ENCODE assay signal across 13 cellular contexts in genomic region chr17:36609498-36609862, GRCh38. TPM values are rescaled to one million over a fixed set of nuclear protein-coding genes. Genes with fewer than 3 reads are reported as not detected.
A peak's percentile ranks its signal among the peaks of the same experiment; 100 is the strongest.
DNase-seq lines count a peak whose midpoint lies in the region; ATAC-seq and TF ChIP-seq lines count a peak whose summit lies in the region.
"Had no signal": no experiment of that assay in that cellular context is flagged by ENCODE, and none has a peak within 500 bp of the region (broad histone marks: within the 10 kb centered on the region; RNA-seq: fewer than 3 reads in every experiment).

No MANE protein-coding gene starts in this region.

- H3K4me3 ChIP-seq in Loucy (ENCODE audit: low read length, poor library complexity, severe bottlenecking), result no peak overlapping the region
- no peak overlapping the region for H3K4me3 ChIP-seq in endodermal cell (ENCODE audit: low read length)
- H3K4me3 ChIP-seq: GM12878, SJCRH30 had no signal

- H3K27ac Mint-ChIP-seq in endodermal cell, result no peak overlapping the region
- no peak overlapping the region for H3K27ac Mint-ChIP-seq in activated CD8-positive, alpha-beta T cell treated with anti-CD3 and anti-CD28 coated beads for 36 hours
- H3K27ac Mint-ChIP-seq: T-helper 1 cell treated with Interleukin-12 subunit alpha and Interleukin-12 subunit beta and Interleukin-4 antibody, amounts not matched to agents 30 μg/mL and 1 μg/mL, for 36 hours had no signal

- H3F3A ChIP-seq in Loucy (ENCODE audit: low read depth), result no peaks in the 10 kb centered on the region

- H3K27me3 Mint-ChIP-seq in endodermal cell (ENCODE audit: insufficient read depth), result peaks cover 11% of the 10 kb centered on the region
- no peaks in the 10 kb centered on the region for H3K27me3 Mint-ChIP-seq in activated CD8-positive, alpha-beta T cell treated with anti-CD3 and anti-CD28 coated beads for 36 hours

- 81 to 90% methylated on average over 4 to 7 of the region's 7 CpGs for WGBS in endodermal cell (ENCODE audit: insufficient coverage in 1 of 2, insufficient read length in 1 of 2), 2 experiments

- H3K36me3 ChIP-seq in Loucy (ENCODE audit: insufficient read depth, low read length) (no peaks in the 10 kb centered on the region), endodermal cell (ENCODE audit: control insufficient read depth, insufficient read depth, low read length) (no peaks in the 10 kb centered on the region)
- H3K36me3 ChIP-seq: SJCRH30 had no signal

- no peak for ATAC-seq in activated CD8-positive, alpha-beta T cell treated with anti-CD3 and anti-CD28 coated beads for 36 hours
- no peak for ATAC-seq in SK-N-SH treated with all-trans-retinoic acid at 6 μM for 48 hours

- H3K79me2 ChIP-seq in Loucy (ENCODE audit: insufficient read depth, low read length), result peaks cover 7% of the 10 kb centered on the region; the same call in 1 of the 2 replicates

- POLR2A ChIA-PET in activated CD8-positive, alpha-beta T cell treated with anti-CD3 and anti-CD28 coated beads for 36 hours (lab: Charles Lee), result no interaction called here

- peaks cover 30% of the 10 kb centered on the region for H3K36me3 Mint-ChIP-seq in endodermal cell (ENCODE audit: low read depth)
- H3K36me3 Mint-ChIP-seq in activated CD8-positive, alpha-beta T cell treated with anti-CD3 and anti-CD28 coated beads for 36 hours (ENCODE audit: low read depth), result peaks cover 32% of the 10 kb centered on the region

- peaks cover 39% of the 10 kb centered on the region for H3K4me1 Mint-ChIP-seq in endodermal cell
- H3K4me1 Mint-ChIP-seq in activated CD8-positive, alpha-beta T cell treated with anti-CD3 and anti-CD28 coated beads for 36 hours (ENCODE audit: low read depth), result peaks cover 25% of the 10 kb centered on the region

- TF ChIP-seq CTCF in 22Rv1 (IDR thresholded peaks at IDR 0.05) (peak; percentile 18; the same call in 1 of the 2 replicates), GM12873 (IDR thresholded peaks at IDR 0.05; ENCODE audit: insufficient read depth, low read depth, low read length, missing control alignments) (peak; percentile 1), Loucy (conservative IDR thresholded peaks at IDR 0.05; ENCODE audit: low read length) (peak; percentile 28), endodermal cell (conservative IDR thresholded peaks at IDR 0.05) (peak; percentile 43)
- no peak for TF ChIP-seq CTCF in activated CD8-positive, alpha-beta T cell treated with anti-CD3 and anti-CD28 coated beads for 36 hours (IDR thresholded peaks at IDR 0.05)

- H3K9me2 ChIP-seq in Loucy (replicated peaks; ENCODE audit: low read depth, low read length), result no peaks in the 10 kb centered on the region

- no peak overlapping the region for H3K27ac ChIP-seq in 22Rv1
- no peak overlapping the region for H3K27ac ChIP-seq in endodermal cell (ENCODE audit: low read depth, low read length)
- H3K27ac ChIP-seq: C4-2B, HL-60, SJCRH30 had no signal

- H2AFZ ChIP-seq in Loucy (ENCODE audit: low read length), result no peak overlapping the region

- CTCF ChIA-PET in activated CD8-positive, alpha-beta T cell treated with anti-CD3 and anti-CD28 coated beads for 36 hours (lab: Charles Lee), result no interaction called here

- H3K9me3 Mint-ChIP-seq in endodermal cell, result no peaks in the 10 kb centered on the region
- no peaks in the 10 kb centered on the region for H3K9me3 Mint-ChIP-seq in activated CD8-positive, alpha-beta T cell treated with anti-CD3 and anti-CD28 coated beads for 36 hours
- H3K9me3 Mint-ChIP-seq: T-helper 1 cell treated with Interleukin-12 subunit alpha and Interleukin-12 subunit beta and Interleukin-4 antibody, amounts not matched to agents 30 μg/mL and 1 μg/mL, for 36 hours had no signal

- H4K20me1 ChIP-seq in Loucy (ENCODE audit: insufficient read depth, low read length, poor library complexity, severe bottlenecking), result no peaks in the 10 kb centered on the region

- DNase-seq in endodermal cell (peak; percentile 77), medulla oblongata (ENCODE audit: extremely low spot score) (no peak)
- DNase-seq in activated CD8-positive, alpha-beta T cell treated with anti-CD3 and anti-CD28 coated beads for 36 hours, result no peak
- DNase-seq: DMS79 treated with DMSO at 0.1 percent for 48 hours, SJCRH30 had no signal

- no peak overlapping the region for H3K4me2 ChIP-seq in Loucy (ENCODE audit: low read depth, low read length, poor library complexity, severe bottlenecking)

- H3K27me3 ChIP-seq in Loucy (ENCODE audit: insufficient read depth, low read length, poor library complexity, severe bottlenecking), result no peaks in the 10 kb centered on the region
- H3K27me3 ChIP-seq in endodermal cell (ENCODE audit: control insufficient read depth, insufficient read depth, low read length, poor library complexity, severe bottlenecking), result no peaks in the 10 kb centered on the region
- H3K27me3 ChIP-seq: SJCRH30 had no signal

- H3K9me3 ChIP-seq in Loucy (ENCODE audit: insufficient read depth, low read depth, low read length), result no peaks in the 10 kb centered on the region
- peaks cover 5% of the 10 kb centered on the region for H3K9me3 ChIP-seq in endodermal cell (ENCODE audit: control insufficient read depth, low read length)
- H3K9me3 ChIP-seq: SJCRH30 had no signal

- no peak overlapping the region for H3K4me3 Mint-ChIP-seq in endodermal cell
- no peak overlapping the region for H3K4me3 Mint-ChIP-seq in activated CD8-positive, alpha-beta T cell treated with anti-CD3 and anti-CD28 coated beads for 36 hours
- H3K4me3 Mint-ChIP-seq: T-helper 1 cell treated with Interleukin-12 subunit alpha and Interleukin-12 subunit beta and Interleukin-4 antibody, amounts not matched to agents 30 μg/mL and 1 μg/mL, for 36 hours had no signal

- peaks cover 8% of the 10 kb centered on the region for H3K4me1 ChIP-seq in Loucy (ENCODE audit: insufficient read depth, low read length, poor library complexity, severe bottlenecking)
- H3K4me1 ChIP-seq in endodermal cell (ENCODE audit: control insufficient read depth, insufficient read depth, low read length), result peaks cover 10% of the 10 kb centered on the region
- H3K4me1 ChIP-seq: SJCRH30 had no signal

- intact Hi-C loops in activated CD8-positive, alpha-beta T cell treated with anti-CD3 and anti-CD28 coated beads for 36 hours (cut with micrococcal nuclease), result no loop called here

- H3K9ac ChIP-seq in Loucy (ENCODE audit: low read depth, low read length, poor library complexity, severe bottlenecking) (no peak overlapping the region), endodermal cell (ENCODE audit: extremely low read depth, low read length, poor library complexity, severe bottlenecking) (no peak overlapping the region)

TF ChIP-seq in SK-N-SH treated with all-trans-retinoic acid at 6 μM for 48 hours, 23 proteins besides CTCF, POLR2A, EP300 and RAD21:
- TF ChIP-seq PPARA (CRISPR knock-in tag; IDR thresholded peaks at IDR 0.05; ENCODE audit: borderline replicate concordance) (no peak), ZFP30 (CRISPR knock-in tag; IDR thresholded peaks at IDR 0.05) (no peak), ZNF565 (CRISPR knock-in tag; conservative IDR thresholded peaks at IDR 0.05; ENCODE audit: low read depth) (no peak), GLIS3 (CRISPR knock-in tag; IDR thresholded peaks at IDR 0.05) (no peak), SNAI2 (CRISPR knock-in tag; IDR thresholded peaks at IDR 0.05) (no peak), ZFP3 (CRISPR knock-in tag; IDR thresholded peaks at IDR 0.05) (no peak), RARB (CRISPR knock-in tag; IDR thresholded peaks at IDR 0.05) (no peak), CSRNP3 (CRISPR knock-in tag; IDR thresholded peaks at IDR 0.05) (no peak)

RNA-seq across cellular contexts. Expression of gene MRM1, which starts 8.1 kb away (rescaled TPM):
- total RNA-seq in endodermal cell, result 10 to 100 TPM; 10.7 to 11.4 TPM
- 2.4 TPM for polyA plus RNA-seq in endodermal cell (2013, experiment 1 of 2)
- 1.7 TPM for polyA plus RNA-seq in endodermal cell (2013, experiment 2 of 2)
- total RNA-seq in activated CD8-positive, alpha-beta T cell treated with anti-CD3 and anti-CD28 coated beads for 36 hours, result 10 to 100 TPM; 24.5 to 27.4 TPM

RNA-seq across cellular contexts. Expression of gene DHRS11, which starts 17.8 kb away (rescaled TPM):
- 10 to 100 TPM; 25.5 to 28.5 TPM for total RNA-seq in endodermal cell
- 20.2 TPM for polyA plus RNA-seq in endodermal cell (2013, experiment 1 of 2)
- polyA plus RNA-seq in endodermal cell (2013, experiment 2 of 2), result 19.2 TPM
- total RNA-seq in activated CD8-positive, alpha-beta T cell treated with anti-CD3 and anti-CD28 coated beads for 36 hours, result 1 to 10 TPM; 8.6 to 9.2 TPM
